Comparison of ENCODE assay signal across 8 cellular contexts in genomic region chr6:16712931-16713484, GRCh38. TPM values are rescaled to one million over a fixed set of nuclear protein-coding genes. Genes with fewer than 3 reads are reported as not detected.
DNase-seq lines count a peak whose midpoint lies in the region; ATAC-seq, FAIRE-seq and TF ChIP-seq lines count a peak whose summit lies in the region.

No MANE protein-coding gene starts in this region.

- no peak overlapping the region for H2BK20ac ChIP-seq in H1 (ENCODE audit: low read length)

- H3K18ac ChIP-seq in H1 (ENCODE audit: extremely low read depth, low read length), result no peak overlapping the region

- peak overlapping the region; percentile 72 for H3K4me3 Mint-ChIP-seq in T-helper 1 cell treated with Interleukin-12 subunit alpha and Interleukin-12 subunit beta and Interleukin-4 antibody, amounts not matched to agents 30 μg/mL and 1 μg/mL, for 36 hours

- TF ChIP-seq POLR2A in H1 (IDR thresholded peaks at IDR 0.05; ENCODE audit: control extremely low read depth in 1 of 2, low read depth in 2 of 2, low read length in 2 of 2), result no peak

- H3K14ac ChIP-seq in H1 (ENCODE audit: insufficient read length), result no peak overlapping the region

- no peak overlapping the region for H3K4me2 ChIP-seq in H1 (ENCODE audit: insufficient read depth in 1 of 2, low read depth in 2 of 2, low read length in 2 of 2)

- CTCF ChIA-PET in H1 (lab: Charles Lee; ENCODE audit: partially characterized antibody), result interaction anchor here (0.6 to 1.3 kb wide), 4 partner anchors 9 to 50 kb away, joined by 3 to 5 read pairs (median 4); no protein-coding TSS in a partner anchor

- peak overlapping the region; percentile 66; the same call in 1 of the 2 replicates for H2AFZ ChIP-seq in H1 (ENCODE audit: low read length)

- WGBS in H1 (ENCODE audit: extremely low coverage in 1 of 2, insufficient coverage in 1 of 2, insufficient read length in 1 of 2, insufficient replicate concordance in 2 of 2, low coverage in 1 of 2, low lambda C conversion rate in 2 of 2, missing lambda C conversion rate in 1 of 2), 2 experiments, result 78% methylated on average over 7 of the region's 7 CpGs; no CpG with 5 or more reads in 1 of the 2 experiments

- no peak overlapping the region for H2BK5ac ChIP-seq in H1 (ENCODE audit: low read depth, low read length)

- no peak overlapping the region for H2BK120ac ChIP-seq in H1 (replicated peaks; ENCODE audit: low read depth, low read length)

- H3K36me3 Mint-ChIP-seq in T-helper 1 cell treated with Interleukin-12 subunit alpha and Interleukin-12 subunit beta and Interleukin-4 antibody, amounts not matched to agents 30 μg/mL and 1 μg/mL, for 36 hours (ENCODE audit: low read depth), result peaks cover 13% of the 10 kb centered on the region

- TF ChIP-seq EP300 in H1 (IDR thresholded peaks at IDR 0.05; ENCODE audit: borderline replicate concordance in 1 of 2, low read depth in 2 of 2, low read length in 2 of 2), result no peak

- ATAC-seq in HG03432 (IDR thresholded peaks at IDR 0.05; ENCODE audit: unreplicated experiment), result peak; percentile 30

- no peak overlapping the region for H4K8ac ChIP-seq in H1 (ENCODE audit: extremely low read depth, insufficient read depth, low read length)

- no peaks in the 10 kb centered on the region for H3K23me2 ChIP-seq in H1 (ENCODE audit: low read depth, low read length)

- no peak overlapping the region for H3K4ac ChIP-seq in H1 (replicated peaks; ENCODE audit: insufficient read length, low read depth, low read length)

- H2BK15ac ChIP-seq in H1 (ENCODE audit: low read length), result no peak overlapping the region

- no peak overlapping the region for H3K23ac ChIP-seq in H1 (ENCODE audit: insufficient read length)

- no peaks in the 10 kb centered on the region for H3K79me1 ChIP-seq in H1 (ENCODE audit: low read depth, low read length)

- H3K56ac ChIP-seq in H1 (replicated peaks; ENCODE audit: insufficient read length, low read depth, low read length), result no peak overlapping the region

- peaks cover 47% of the 10 kb centered on the region for H3K4me1 Mint-ChIP-seq in T-helper 1 cell treated with Interleukin-12 subunit alpha and Interleukin-12 subunit beta and Interleukin-4 antibody, amounts not matched to agents 30 μg/mL and 1 μg/mL, for 36 hours (ENCODE audit: low read depth)

- no peaks in the 10 kb centered on the region for H3K27me3 ChIP-seq in H1 (replicated peaks in 1 of 4; ENCODE audit: control insufficient read depth in 3 of 4, extremely low read depth in 1 of 4, insufficient read depth in 3 of 4, low read length in 3 of 4)
- H3K27me3 ChIP-seq in muscle layer of colon (ENCODE audit: control insufficient read depth in 1 of 2, insufficient read depth in 2 of 2, low read length in 2 of 2), result no peaks in the 10 kb centered on the region

- DNase-seq in A172 (ENCODE audit: low spot score), result peak; percentile 97
- DNase-seq in H1 (ENCODE audit: low read depth in 1 of 2, low spot score in 2 of 2), result no peak
- DNase-seq in effector CD8-positive, alpha-beta T cell (lab: John Stamatoyannopoulos, UW), result no peak
- DNase-seq in occipital lobe (lab: John Stamatoyannopoulos, UW), result no peak

- TF ChIP-seq CTCF in GM12874 (IDR thresholded peaks at IDR 0.05; ENCODE audit: insufficient read depth, low read depth, low read length), result peak; percentile 53; the same call in 1 of the 2 replicates
- TF ChIP-seq CTCF in H1 (IDR thresholded peaks at IDR 0.05; ENCODE audit: control extremely low read depth in 1 of 3, insufficient read depth in 1 of 3, low read depth in 1 of 3, low read length in 3 of 3), result no peak

- H2BK12ac ChIP-seq in H1 (ENCODE audit: low read depth, low read length), result no peak overlapping the region

- POLR2A ChIA-PET in H1 (lab: Charles Lee; ENCODE audit: partially characterized antibody), result interaction anchor here (1.6 kb wide), 1 partner anchor 11 kb away, joined by 4 read pairs; no protein-coding TSS in a partner anchor

- H3K36me3 ChIP-seq in H1 (ENCODE audit: control insufficient read depth in 2 of 4, insufficient read depth in 4 of 4, low read length in 3 of 4) (no peaks in the 10 kb centered on the region), muscle layer of colon (ENCODE audit: insufficient read depth, low read length) (no peaks in the 10 kb centered on the region)

- peak overlapping the region; percentile 86 for H3K27ac Mint-ChIP-seq in T-helper 1 cell treated with Interleukin-12 subunit alpha and Interleukin-12 subunit beta and Interleukin-4 antibody, amounts not matched to agents 30 μg/mL and 1 μg/mL, for 36 hours

- FAIRE-seq in H1 (lab: Jason Lieb, UNC), result no peak

- H3K4me1 ChIP-seq in H1 (replicated peaks in 1 of 4; ENCODE audit: control insufficient read depth in 3 of 4, insufficient read depth in 4 of 4, low read length in 3 of 4) (no peaks in the 10 kb centered on the region), muscle layer of colon (ENCODE audit: insufficient read depth, low read length) (peaks cover 28% of the 10 kb centered on the region)

- H3K4me3 ChIP-seq in H1 (ENCODE audit: extremely low read depth in 1 of 4, insufficient read depth in 2 of 4, low read depth in 3 of 4, low read length in 4 of 4), result no peak overlapping the region
- H3K4me3 ChIP-seq in muscle layer of colon (ENCODE audit: low read depth in 1 of 2, low read length in 2 of 2), result peak overlapping the region in 1 of 2 donors; percentile 33

- H3K27me3 Mint-ChIP-seq in T-helper 1 cell treated with Interleukin-12 subunit alpha and Interleukin-12 subunit beta and Interleukin-4 antibody, amounts not matched to agents 30 μg/mL and 1 μg/mL, for 36 hours (ENCODE audit: low read depth), result no peaks in the 10 kb centered on the region

- no peak overlapping the region for H3K27ac ChIP-seq in H1 (ENCODE audit: low read depth, low read length)
- H3K27ac ChIP-seq in muscle layer of colon (ENCODE audit: low read depth, low read length), result peak overlapping the region; percentile 53

- H4K5ac ChIP-seq in H1 (ENCODE audit: insufficient read length, low read depth, low read length), result no peak overlapping the region

- no peak overlapping the region for H4K91ac ChIP-seq in H1 (replicated peaks; ENCODE audit: insufficient read length, low read length)

- H3K9me3 ChIP-seq in H1 (ENCODE audit: insufficient read depth in 2 of 2, low read depth in 1 of 2, low read length in 1 of 2) (no peaks in the 10 kb centered on the region), muscle layer of colon (ENCODE audit: low read length) (no peaks in the 10 kb centered on the region)

- H3K9ac ChIP-seq in H1 (replicated peaks in 1 of 4; ENCODE audit: extremely low read depth in 1 of 4, low read depth in 3 of 4, low read length in 3 of 4) (no peak overlapping the region), muscle layer of colon (ENCODE audit: low read length) (no peak overlapping the region)

- peak in 1 of 2 experiments; percentile 13; a peak in 1 of 4 replicates for TF ChIP-seq RAD21 in H1 (IDR thresholded peaks at IDR 0.05 in 1 of 2, conservative IDR thresholded peaks at IDR 0.05 in 1 of 2; ENCODE audit: low read depth in 2 of 2, low read length in 2 of 2)

- no peaks in the 10 kb centered on the region for H4K20me1 ChIP-seq in H1 (replicated peaks in 1 of 2; ENCODE audit: control insufficient read depth in 1 of 2, insufficient read depth in 2 of 2, low read length in 2 of 2)

- no peaks in the 10 kb centered on the region for H3K9me3 Mint-ChIP-seq in T-helper 1 cell treated with Interleukin-12 subunit alpha and Interleukin-12 subunit beta and Interleukin-4 antibody, amounts not matched to agents 30 μg/mL and 1 μg/mL, for 36 hours

- H2AK5ac ChIP-seq in H1 (ENCODE audit: low read depth, low read length), result no peak overlapping the region

- H3K79me2 ChIP-seq in H1 (ENCODE audit: control insufficient read depth in 1 of 2, insufficient read depth in 2 of 2, low read length in 2 of 2), result no peaks in the 10 kb centered on the region

TF ChIP-seq in H1, 55 proteins besides CTCF, POLR2A, EP300 and RAD21:
- TF ChIP-seq SUZ12 (IDR thresholded peaks at IDR 0.05; ENCODE audit: low read length), result no peak
- no peak for TF ChIP-seq GABPA (IDR thresholded peaks at IDR 0.05; ENCODE audit: borderline replicate concordance, insufficient read depth, low read length)
- no peak for TF ChIP-seq USF2 (IDR thresholded peaks at IDR 0.05; ENCODE audit: low read length)
- no peak for TF ChIP-seq SIN3A (conservative IDR thresholded peaks at IDR 0.05 in 1 of 2, IDR thresholded peaks at IDR 0.05 in 1 of 2; ENCODE audit: low read depth in 1 of 2, low read length in 2 of 2)
- TF ChIP-seq MAFK (IDR thresholded peaks at IDR 0.05; ENCODE audit: low read depth, low read length), result no peak
- no peak for TF ChIP-seq E2F6 (IDR thresholded peaks at IDR 0.05)
- TF ChIP-seq SIX5 (IDR thresholded peaks at IDR 0.05; ENCODE audit: low read depth, low read length), result no peak
- TF ChIP-seq SP2 (IDR thresholded peaks at IDR 0.05; ENCODE audit: low read length), result no peak
- TF ChIP-seq POU5F1 (IDR thresholded peaks at IDR 0.05; ENCODE audit: low read depth, low read length), result no peak
- TF ChIP-seq SIRT6 (IDR thresholded peaks at IDR 0.05; ENCODE audit: low read length), result no peak

RNA-seq across cellular contexts. Expression of gene ATXN1, which starts 48.3 kb away (rescaled TPM):
- total RNA-seq in A172 (2014; rRNA removed; shearing (Covaris generic)), result 11.4 and 12.4 TPM in 2 replicates
- 3.3 and 4.0 TPM in 2 replicates for total RNA-seq in H1 (2021; fragmentation: NEBNext Ultra II Directional; extraction: Animal tissue kit (Norgen Biotek cat#: 25700))
- polyA plus RNA-seq in H1 (2011; rRNA removed), result 1.6 and 2.6 TPM in 2 replicates
- 1.9 TPM for polyA plus RNA-seq in H1 (2011; cell fraction: cytosol; rRNA removed)
- polyA plus RNA-seq in H1 (2011; cell fraction: nucleus; rRNA removed), result 6.1 TPM
- 1.2 to 1.8 TPM (median 1.6 TPM) in 4 replicates for polyA plus RNA-seq in H1 (2012, experiment 1 of 2)
- polyA plus RNA-seq in H1 (2012, experiment 2 of 2), result 0.08 TPM
- polyA plus RNA-seq in H1 (2013, experiment 1 of 2), result 1.8 TPM
- polyA plus RNA-seq in H1 (2013, experiment 2 of 2), result 1.4 TPM
- 4.8 and 7.9 TPM in 2 replicates for polyA minus RNA-seq in H1 (2011; rRNA and poly(A)+ RNA removed)
- polyA minus RNA-seq in H1 (2011; cell fraction: cytosol; rRNA and poly(A)+ RNA removed), result 5.8 TPM
- polyA minus RNA-seq in H1 (2011; cell fraction: nucleus; rRNA and poly(A)+ RNA removed), result 10.1 TPM
- 102 TPM for total RNA-seq in occipital lobe
